Comparison of ENCODE assay signal across 23 cellular contexts in the genomic region with DNA sequence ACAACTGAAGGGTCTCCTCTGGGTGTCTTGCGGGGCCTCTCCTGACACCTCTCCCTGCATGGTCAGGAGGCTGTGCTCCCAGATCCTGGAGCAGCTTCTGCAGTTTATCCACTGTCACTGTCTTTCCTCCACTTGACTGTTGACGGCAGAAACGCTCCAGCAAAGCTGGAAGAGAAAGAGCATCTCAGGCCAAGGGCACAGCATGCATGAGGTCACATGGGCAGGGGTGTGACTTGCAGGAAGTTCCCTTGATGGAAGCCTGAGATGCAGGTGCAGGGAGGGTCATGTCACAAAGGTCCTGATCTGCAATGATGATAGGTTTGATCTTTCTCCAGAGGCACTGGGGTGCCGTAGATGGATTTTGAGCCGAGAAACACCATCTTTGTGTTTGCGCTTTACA. TPM values are rescaled to one million over a fixed set of nuclear protein-coding genes. Genes with fewer than 3 reads are reported as not detected.
"Had no signal": no experiment of that assay in that cellular context is flagged by ENCODE, and none has a peak within 500 bp of the region (broad histone marks: within the 10 kb centered on the region; RNA-seq: fewer than 3 reads in every experiment).

No MANE protein-coding gene starts in this region.

- DNase-seq: activated CD4-positive, alpha-beta memory T cell treated with anti-CD3 and anti-CD28 coated beads for 36 hours; activated CD4-positive, alpha-beta T cell treated with anti-CD3 and anti-CD28 coated beads, Interleukin-2, amount 10 ng/mL, durations not matched to agents 7 days and 5 days; activated CD4-positive, CD25-positive, alpha-beta regulatory T cell; activated CD8-positive, alpha-beta memory T cell treated with anti-CD3 and anti-CD28 coated beads, Interleukin-2, amount 50 U/mL, for 4 hours; activated naive CD4-positive, alpha-beta T cell treated with anti-CD3 and anti-CD28 coated beads, Interleukin-2, amount 50 U/mL, for 16 hours; activated naive CD8-positive, alpha-beta T cell treated with anti-CD3 and anti-CD28 coated beads, Interleukin-2, amount 10 ng/mL, durations not matched to agents 7 days and 5 days; activated T-cell treated with anti-CD3 and anti-CD28 coated beads, Interleukin-2, amount 50 U/mL, for 72 hours; anterior cingulate cortex; caudate nucleus; Kasumi-1; NCI-H1105 treated with DMSO at 0.1 percent for 48 hours; NCI-H1436 treated with DMSO at 0.1 percent for 48 hours; NCI-H187; NCI-H2081; NCI-H510A treated with DMSO at 0.1 percent for 48 hours; NCI-H69; T-cell; T-helper 2 cell; T1000 had no signal

- H3K4me3 ChIP-seq: adrenal gland, PC-9, SK-N-MC had no signal

- ATAC-seq: activated T-cell treated with anti-CD3 and anti-CD28 coated beads, Interleukin-2, amount 50 U/mL, for 72 hours; T-cell had no signal

RNA-seq across cellular contexts. Expression of a gene that starts 23.3 kb away (rescaled TPM):
- total RNA-seq: activated T-cell treated with anti-CD3 and anti-CD28 coated beads, Interleukin-2, amount 50 U/mL, for 72 hours; activated T-helper 2 cell treated with anti-CD3 and anti-CD28 coated beads, Interferon-gamma antibody, Interleukin-2, Interleukin-4, amounts not matched to agents 10 μg/mL and 5 μg/mL and 100 μg/mL, durations not matched to agents 14 hours and 24 hours and 36 hours had no signal
